Comparison of ENCODE assay signal across 1 cellular context in genomic region chr4:55733874-55734437, GRCh38.
TF ChIP-seq lines count a peak whose summit lies in the region.

No MANE protein-coding gene starts in this region.

TF ChIP-seq in GM23338, 12 proteins besides CTCF, POLR2A, EP300 and RAD21 (continued from another document):
- no peak for TF ChIP-seq EZH2phosphoT487 (IDR thresholded peaks at IDR 0.05; ENCODE audit: unreplicated experiment)
- TF ChIP-seq, protein P1, sequence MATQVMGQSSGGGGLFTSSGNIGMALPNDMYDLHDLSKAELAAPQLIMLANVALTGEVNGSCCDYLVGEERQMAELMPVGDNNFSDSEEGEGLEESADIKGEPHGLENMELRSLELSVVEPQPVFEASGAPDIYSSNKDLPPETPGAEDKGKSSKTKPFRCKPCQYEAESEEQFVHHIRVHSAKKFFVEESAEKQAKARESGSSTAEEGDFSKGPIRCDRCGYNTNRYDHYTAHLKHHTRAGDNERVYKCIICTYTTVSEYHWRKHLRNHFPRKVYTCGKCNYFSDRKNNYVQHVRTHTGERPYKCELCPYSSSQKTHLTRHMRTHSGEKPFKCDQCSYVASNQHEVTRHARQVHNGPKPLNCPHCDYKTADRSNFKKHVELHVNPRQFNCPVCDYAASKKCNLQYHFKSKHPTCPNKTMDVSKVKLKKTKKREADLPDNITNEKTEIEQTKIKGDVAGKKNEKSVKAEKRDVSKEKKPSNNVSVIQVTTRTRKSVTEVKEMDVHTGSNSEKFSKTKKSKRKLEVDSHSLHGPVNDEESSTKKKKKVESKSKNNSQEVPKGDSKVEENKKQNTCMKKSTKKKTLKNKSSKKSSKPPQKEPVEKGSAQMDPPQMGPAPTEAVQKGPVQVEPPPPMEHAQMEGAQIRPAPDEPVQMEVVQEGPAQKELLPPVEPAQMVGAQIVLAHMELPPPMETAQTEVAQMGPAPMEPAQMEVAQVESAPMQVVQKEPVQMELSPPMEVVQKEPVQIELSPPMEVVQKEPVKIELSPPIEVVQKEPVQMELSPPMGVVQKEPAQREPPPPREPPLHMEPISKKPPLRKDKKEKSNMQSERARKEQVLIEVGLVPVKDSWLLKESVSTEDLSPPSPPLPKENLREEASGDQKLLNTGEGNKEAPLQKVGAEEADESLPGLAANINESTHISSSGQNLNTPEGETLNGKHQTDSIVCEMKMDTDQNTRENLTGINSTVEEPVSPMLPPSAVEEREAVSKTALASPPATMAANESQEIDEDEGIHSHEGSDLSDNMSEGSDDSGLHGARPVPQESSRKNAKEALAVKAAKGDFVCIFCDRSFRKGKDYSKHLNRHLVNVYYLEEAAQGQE (IDR thresholded peaks at IDR 0.05; ENCODE audit: unreplicated experiment), result no peak
- TF ChIP-seq CREB1 (CRISPR knock-in tag; IDR thresholded peaks at IDR 0.05; ENCODE audit: low read depth), result no peak
